ENCODE assay signal across 12 cellular contexts in the genomic region with DNA sequence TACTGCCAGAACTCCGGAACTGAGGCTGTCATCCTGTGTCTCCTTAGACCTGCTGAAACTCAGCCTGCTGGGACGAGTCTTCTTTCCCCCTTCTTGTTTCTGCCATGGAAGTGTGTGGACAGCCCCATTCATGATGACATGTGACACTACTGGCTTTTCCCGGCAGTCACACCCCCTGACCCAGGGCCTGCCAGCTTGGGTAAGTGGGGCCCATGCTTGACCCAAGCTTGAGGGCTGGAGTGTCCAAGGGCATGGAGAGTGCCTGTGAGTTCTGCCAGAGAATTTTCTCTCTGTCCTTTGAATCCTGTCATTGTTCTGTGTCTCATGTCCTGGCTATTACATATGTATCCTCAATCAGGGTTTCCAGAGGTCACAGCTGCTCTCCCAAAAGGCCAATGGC.
DNase-seq lines count a peak whose midpoint lies in the region; ATAC-seq and TF ChIP-seq lines count a peak whose summit lies in the region.
"Had no signal": no experiment of that assay in that cellular context is flagged by ENCODE, and none has a peak within 500 bp of the region (broad histone marks: within the 10 kb centered on the region; RNA-seq: fewer than 3 reads in every experiment).

No MANE protein-coding gene starts in this region.

- H3K36me3 ChIP-seq in right lobe of liver (peaks cover 0 to 3% (median 0%) of the 10 kb centered on the region in 4 donors), smooth muscle cell (ENCODE audit: low read depth) (no peaks in the 10 kb centered on the region)

- H3K4me2 ChIP-seq in smooth muscle cell = peak overlapping the region; percentile 45

- H3K9ac ChIP-seq in smooth muscle cell (ENCODE audit: low read depth) = no peak overlapping the region

- H2AFZ ChIP-seq in smooth muscle cell (ENCODE audit: low read depth) = no peak overlapping the region

- TF ChIP-seq CTCF in dorsolateral prefrontal cortex (IDR thresholded peaks at IDR 0.05 in 54 of 56, conservative IDR thresholded peaks at IDR 0.05 in 2 of 56; ENCODE audit: low read depth in 1 of 56, partially characterized antibody in 56 of 56) = no peak
- no peak for TF ChIP-seq CTCF in right lobe of liver (IDR thresholded peaks at IDR 0.05)
- no peak for TF ChIP-seq CTCF in smooth muscle cell (IDR thresholded peaks at IDR 0.05; ENCODE audit: borderline replicate concordance, insufficient read depth, poor library complexity, severe bottlenecking)

- no peaks in the 10 kb centered on the region for H3K9me3 ChIP-seq in right lobe of liver
- no peaks in the 10 kb centered on the region for H3K9me3 ChIP-seq in smooth muscle cell (replicated peaks; ENCODE audit: low read depth)
- H3K9me3 ChIP-seq: MG63 had no signal

- H3K27me3 ChIP-seq in dorsolateral prefrontal cortex (no peaks in the 10 kb centered on the region), right lobe of liver (no peaks in the 10 kb centered on the region), smooth muscle cell (ENCODE audit: low read depth) (no peaks in the 10 kb centered on the region)
- H3K27me3 ChIP-seq: MG63 had no signal

- H3K79me2 ChIP-seq in smooth muscle cell (ENCODE audit: low read depth) = no peaks in the 10 kb centered on the region

- no peak overlapping the region for H3K4me3 ChIP-seq in dorsolateral prefrontal cortex
- no peak overlapping the region for H3K4me3 ChIP-seq in right lobe of liver
- H3K4me3 ChIP-seq in smooth muscle cell = no peak overlapping the region
- H3K4me3 ChIP-seq: MG63 had no signal

- intact Hi-C loops in dorsolateral prefrontal cortex (cut with DNase I) (no loop called here), right lobe of liver (cut with DNase I) (no loop called here), posterior vena cava (cut with DNase I) (no loop called here)

- ATAC-seq in right lobe of liver (peak; percentile 13 to 18 (median 16)), GM21576 (IDR thresholded peaks at IDR 0.05; ENCODE audit: unreplicated experiment) (no peak)

- 77% methylated on average over 2 of the region's 3 CpGs for WGBS in right lobe of liver (ENCODE audit: insufficient coverage, low coverage, low lambda C conversion rate, missing lambda C conversion rate)
- WGBS in smooth muscle cell (ENCODE audit: low lambda C conversion rate) = 22% methylated on average over 3 of the region's 3 CpGs

- H3K27ac ChIP-seq in dorsolateral prefrontal cortex (peak overlapping the region in 47 of 59 donors; percentile 2 to 83 (median 57)), right lobe of liver (peak overlapping the region in 1 of 3 donors; percentile 8), smooth muscle cell (ENCODE audit: low read depth) (peak overlapping the region; percentile 78)

- H4K20me1 ChIP-seq in smooth muscle cell (ENCODE audit: low read depth) = no peaks in the 10 kb centered on the region

- no peak for TF ChIP-seq POLR2A in right lobe of liver (IDR thresholded peaks at IDR 0.05)

- H3K4me1 ChIP-seq in right lobe of liver = peaks cover 0 to 4% (median 0%) of the 10 kb centered on the region in 4 donors
- H3K4me1 ChIP-seq in smooth muscle cell (ENCODE audit: low read depth) = peaks cover 6% of the 10 kb centered on the region

- DNase-seq in RPMI7951 (ENCODE audit: low read depth) = peak; percentile 34
- DNase-seq in dorsolateral prefrontal cortex = peak in 3 of 10 donors; percentile 16 to 52 (median 30)
- no peak for DNase-seq in right lobe of liver
- DNase-seq in smooth muscle cell (lab: John Stamatoyannopoulos, UW; ENCODE audit: unreplicated experiment) = no peak
- no peak for DNase-seq in NCI-H2029 (lab: John Stamatoyannopoulos, UW)
- no peak for DNase-seq in superior temporal gyrus (ENCODE audit: extremely low spot score)
- DNase-seq in posterior vena cava (ENCODE audit: low spot score) = no peak
- DNase-seq: CD4-positive, alpha-beta T cell; erythroblast; stimulated activated CD8-positive, alpha-beta memory T cell treated with anti-CD3 and anti-CD28 coated beads, Interleukin-4, amount 100 ng/mL, for 48 hours had no signal

- H3F3A ChIP-seq in smooth muscle cell (ENCODE audit: low read depth) = peaks cover 17% of the 10 kb centered on the region
